In genomic region chr7:85815511-85815910, GRCh38 we compare ENCODE assay signal across 31 cellular contexts.
"Had no signal": no experiment of that assay in that cellular context is flagged by ENCODE, and none has a peak within 500 bp of the region (broad histone marks: within the 10 kb centered on the region; RNA-seq: fewer than 3 reads in every experiment).

No MANE protein-coding gene starts in this region.

- H3K27me3 ChIP-seq: adrenal gland, body of pancreas, brain microvascular endothelial cell, breast epithelium had no signal

- H3K4me3 ChIP-seq: adrenal gland, body of pancreas, breast epithelium had no signal

- H3K36me3 ChIP-seq: adrenal gland, brain microvascular endothelial cell, breast epithelium had no signal

- H3K27ac ChIP-seq: adrenal gland, body of pancreas, brain microvascular endothelial cell, breast epithelium, VCaP had no signal

- H3K9me3 ChIP-seq: adrenal gland, body of pancreas, breast epithelium had no signal

- DNase-seq: activated B cell treated with CpG ODN at 0.5 μM for 24 hours; activated CD4-positive, alpha-beta memory T cell treated with anti-CD3 and anti-CD28 coated beads for 36 hours; activated CD4-positive, alpha-beta T cell treated with anti-CD3 and anti-CD28 coated beads for 4 hours; activated CD4-positive, alpha-beta T cell treated with anti-CD3 and anti-CD28 coated beads, Interleukin-2, amount 10 ng/mL, durations not matched to agents 24 days and 14 days; activated CD4-positive, alpha-beta T cell treated with anti-CD3 and anti-CD28 coated beads, Interleukin-2, amount 50 U/mL, for 1 hour; activated CD4-positive, alpha-beta T cell treated with anti-CD3 and anti-CD28 coated beads, Interleukin-2, amount 50 U/mL, for 4 hours; activated CD4-positive, CD25-positive, alpha-beta regulatory T cell treated with anti-CD3 and anti-CD28 coated beads, Interleukin-2, amount 50 U/mL, for 72 hours; activated CD8-positive, alpha-beta memory T cell treated with anti-CD3 and anti-CD28 coated beads, Interleukin-2, amount 50 U/mL, for 4 hours; activated CD8-positive, alpha-beta T cell treated with anti-CD3 and anti-CD28 coated beads for 36 hours; activated effector memory CD4-positive, alpha-beta T cell treated with anti-CD3 and anti-CD28 coated beads, Interleukin-2, amount 50 U/mL, for 16 hours; activated gamma-delta T cell treated with Interleukin-2 at 50 U/mL for 16 hours; activated naive CD4-positive, alpha-beta T cell; activated naive CD4-positive, alpha-beta T cell treated with anti-CD3 and anti-CD28 coated beads for 36 hours; activated naive CD4-positive, alpha-beta T cell treated with anti-CD3 and anti-CD28 coated beads, Interleukin-2, amount 50 U/mL, for 16 hours; activated naive CD8-positive, alpha-beta T cell treated with anti-CD3 and anti-CD28 coated beads for 36 hours; activated T-cell treated with anti-CD3 and anti-CD28 coated beads for 4 hours; activated T-cell treated with anti-CD3 and anti-CD28 coated beads, Interleukin-2, amount 50 U/mL, for 1 hour; activated T-cell treated with anti-CD3 and anti-CD28 coated beads, Interleukin-2, amount 50 U/mL, for 4 hours; activated T-cell treated with anti-CD3 and anti-CD28 coated beads, Interleukin-2, amount 50 U/mL, for 72 hours; amniotic stem cell; aorta; body of pancreas; brain microvascular endothelial cell; central memory CD4-positive, alpha-beta T cell; T-helper 2 cell; T-helper 9 cell had no signal

- ATAC-seq: activated CD8-positive, alpha-beta T cell treated with anti-CD3 and anti-CD28 coated beads for 36 hours; activated naive CD4-positive, alpha-beta T cell treated with anti-CD3 and anti-CD28 coated beads, Interleukin-2, amount 50 U/mL, for 72 hours; activated T-cell treated with anti-CD3 and anti-CD28 coated beads, Interleukin-2, amount 50 U/mL, for 4 hours; activated T-cell treated with anti-CD3 and anti-CD28 coated beads, Interleukin-2, amount 50 U/mL, for 72 hours; activated T-helper 17 cell treated with anti-CD3 and anti-CD28 coated beads, Interleukin-2, amount 50 U/mL, for 72 hours; body of pancreas had no signal

- H3K4me1 ChIP-seq: adrenal gland, body of pancreas, breast epithelium had no signal
